In the genomic region with DNA sequence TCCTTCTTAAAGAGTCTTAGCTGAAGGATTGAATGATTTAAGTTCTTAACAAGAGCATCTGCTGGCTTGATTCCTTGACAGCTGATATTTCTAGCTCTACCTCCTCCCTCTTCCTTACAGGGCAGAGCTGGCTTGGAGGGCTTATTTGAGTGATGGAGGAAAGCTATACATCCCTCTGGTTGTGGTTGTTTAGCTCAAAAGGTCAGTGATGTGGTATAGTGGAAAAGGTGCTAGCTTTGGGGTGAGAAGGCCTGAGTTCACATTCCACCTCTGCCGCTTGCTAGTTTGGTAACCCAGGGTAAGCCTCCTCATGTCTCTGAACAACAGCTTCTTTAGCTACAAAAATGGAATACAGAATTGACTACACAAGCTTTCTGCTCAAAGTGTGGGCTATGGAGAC, we compare ENCODE assay signal across 26 cellular contexts. TPM values are rescaled to one million over a fixed set of nuclear protein-coding genes. Genes with fewer than 3 reads are reported as not detected.
A peak's percentile ranks its signal among the peaks of the same experiment; 100 is the strongest.
DNase-seq lines count a peak whose midpoint lies in the region; ATAC-seq, FAIRE-seq and TF ChIP-seq lines count a peak whose summit lies in the region.
"Had no signal": no experiment of that assay in that cellular context is flagged by ENCODE, and none has a peak within 500 bp of the region (broad histone marks: within the 10 kb centered on the region; RNA-seq: fewer than 3 reads in every experiment).

No MANE protein-coding gene starts in this region.

- ATAC-seq in HepG2: no peak
- no peak for ATAC-seq in right lobe of liver
- no peak for ATAC-seq in stimulated activated memory B cell treated with anti-CD40 and anti-IgM and Interleukin-4, amounts not matched to agents 10 μg/mL and 1 μg/mL and 100 μg/mL, for 72 hours
- ATAC-seq: gastroesophageal sphincter, pancreas, upper lobe of right lung had no signal

- H3K36me3 Mint-ChIP-seq in chondrocyte (ENCODE audit: low read depth): peaks cover 5% of the 10 kb centered on the region
- peaks cover 20% of the 10 kb centered on the region for H3K36me3 Mint-ChIP-seq in stimulated activated memory B cell treated with anti-CD40 and anti-IgM and Interleukin-4, amounts not matched to agents 10 μg/mL and 1 μg/mL and 100 μg/mL, for 72 hours

- TF ChIP-seq CTCF in HepG2 (CRISPR knock-in tag; IDR thresholded peaks at IDR 0.05) (no peak), right lobe of liver (IDR thresholded peaks at IDR 0.05) (no peak), OCI-LY3 (IDR thresholded peaks at IDR 0.05; ENCODE audit: low read depth, low read length) (no peak), chondrocyte (IDR thresholded peaks at IDR 0.05) (no peak)

- in situ Hi-C loops in HepG2 (cut with HindIII; ENCODE audit: extremely low pct_ligation_motif_present, low pct_unique_long_range_greater_than_20kb): no loop called here

- no peak overlapping the region for H3K9ac ChIP-seq in HepG2 (ENCODE audit: insufficient read depth, low read depth, low read length)
- no peak overlapping the region for H3K9ac ChIP-seq in OCI-LY3 (ENCODE audit: low read length)

- no peak for TF ChIP-seq EP300 in HepG2 (IDR thresholded peaks at IDR 0.05; ENCODE audit: low read depth in 2 of 2, low read length in 2 of 2)
- no peak for TF ChIP-seq EP300 in HepG2 (CRISPR knock-in tag; IDR thresholded peaks at IDR 0.05; ENCODE audit: borderline replicate concordance)

- POLR2A ChIA-PET in HepG2 (lab: Yijun Ruan, JAX): interaction anchor here (1.0 kb wide), 1 partner anchor 9 kb away, joined by 3 read pairs; no protein-coding TSS in a partner anchor

- H3K79me2 ChIP-seq in HepG2 (ENCODE audit: insufficient read depth, low read length): peaks cover 77% of the 10 kb centered on the region
- peaks cover 94% of the 10 kb centered on the region for H3K79me2 ChIP-seq in OCI-LY3 (ENCODE audit: low read length)

- H3K27ac Mint-ChIP-seq in chondrocyte (ENCODE audit: unreplicated experiment): peak overlapping the region; percentile 71
- peak overlapping the region; percentile 42 for H3K27ac Mint-ChIP-seq in stimulated activated memory B cell treated with anti-CD40 and anti-IgM and Interleukin-4, amounts not matched to agents 10 μg/mL and 1 μg/mL and 100 μg/mL, for 72 hours
- H3K27ac Mint-ChIP-seq: activated naive CD8-positive, alpha-beta T cell treated with anti-CD3 and anti-CD28 coated beads, Interleukin-2, amount 10 ng/mL, durations not matched to agents 7 days and 5 days had no signal

- no peaks in the 10 kb centered on the region for H3K27me3 Mint-ChIP-seq in chondrocyte (ENCODE audit: low read depth)
- no peaks in the 10 kb centered on the region for H3K27me3 Mint-ChIP-seq in stimulated activated memory B cell treated with anti-CD40 and anti-IgM and Interleukin-4, amounts not matched to agents 10 μg/mL and 1 μg/mL and 100 μg/mL, for 72 hours
- H3K27me3 Mint-ChIP-seq: activated naive CD8-positive, alpha-beta T cell treated with anti-CD3 and anti-CD28 coated beads, Interleukin-2, amount 10 ng/mL, durations not matched to agents 7 days and 5 days had no signal

- H3K36me3 ChIP-seq in HepG2 (replicated peaks in 1 of 2; ENCODE audit: control insufficient read depth in 1 of 2, insufficient read depth in 2 of 2, low read length in 2 of 2) (peaks cover 13 to 23% of the 10 kb centered on the region in 2 experiments; a peak in 3 of 5 replicates), right lobe of liver (no peaks in the 10 kb centered on the region), OCI-LY3 (replicated peaks; ENCODE audit: low read depth, low read length) (peaks cover 41% of the 10 kb centered on the region), MG63 (peaks cover 8% of the 10 kb centered on the region)
- H3K36me3 ChIP-seq: BE2C, pancreas, right atrium auricular region had no signal

- 96% methylated on average over 1 of the region's 1 CpG for WGBS in HepG2 (ENCODE audit: low lambda C conversion rate)
- 100% methylated on average over 1 of the region's 1 CpG for WGBS in right lobe of liver (ENCODE audit: insufficient coverage, low coverage, low lambda C conversion rate, missing lambda C conversion rate)

- H3K9me3 ChIP-seq in HepG2 (ENCODE audit: low read length) (no peaks in the 10 kb centered on the region), right lobe of liver (no peaks in the 10 kb centered on the region), OCI-LY3 (ENCODE audit: insufficient read depth, low read length) (no peaks in the 10 kb centered on the region), MG63 (no peaks in the 10 kb centered on the region)
- H3K9me3 ChIP-seq: BE2C, gastroesophageal sphincter, HAP-1, pancreas, right atrium auricular region, upper lobe of right lung had no signal

- intact Hi-C loops in HepG2 (cut with micrococcal nuclease; ENCODE audit: unreplicated experiment) (no loop called here), right lobe of liver (cut with DNase I) (no loop called here)

- no peak for FAIRE-seq in HepG2 (lab: Jason Lieb, UNC)
- FAIRE-seq: endometrium, pancreas had no signal

- H3K27me3 ChIP-seq in HepG2 (ENCODE audit: control insufficient read depth in 1 of 2, insufficient read depth in 2 of 2, low read length in 2 of 2): no peaks in the 10 kb centered on the region
- no peaks in the 10 kb centered on the region for H3K27me3 ChIP-seq in right lobe of liver
- no peaks in the 10 kb centered on the region for H3K27me3 ChIP-seq in OCI-LY3 (ENCODE audit: low read depth, low read length)
- H3K27me3 ChIP-seq in MG63: no peaks in the 10 kb centered on the region
- H3K27me3 ChIP-seq: BE2C, gastroesophageal sphincter, hepatocyte, pancreas, right atrium auricular region, upper lobe of right lung had no signal

- H3K9me3 Mint-ChIP-seq in chondrocyte (ENCODE audit: low read depth): no peaks in the 10 kb centered on the region
- no peaks in the 10 kb centered on the region for H3K9me3 Mint-ChIP-seq in stimulated activated memory B cell treated with anti-CD40 and anti-IgM and Interleukin-4, amounts not matched to agents 10 μg/mL and 1 μg/mL and 100 μg/mL, for 72 hours
- H3K9me3 Mint-ChIP-seq: activated naive CD8-positive, alpha-beta T cell treated with anti-CD3 and anti-CD28 coated beads, Interleukin-2, amount 10 ng/mL, durations not matched to agents 7 days and 5 days had no signal

- no peak overlapping the region for H3K4me3 Mint-ChIP-seq in chondrocyte (ENCODE audit: unreplicated experiment)
- H3K4me3 Mint-ChIP-seq in stimulated activated memory B cell treated with anti-CD40 and anti-IgM and Interleukin-4, amounts not matched to agents 10 μg/mL and 1 μg/mL and 100 μg/mL, for 72 hours: no peak overlapping the region
- H3K4me3 Mint-ChIP-seq: activated naive CD8-positive, alpha-beta T cell treated with anti-CD3 and anti-CD28 coated beads, Interleukin-2, amount 10 ng/mL, durations not matched to agents 7 days and 5 days had no signal

- H3K4me1 ChIP-seq in HepG2 (ENCODE audit: insufficient read depth, low read length) (peaks cover 23% of the 10 kb centered on the region), right lobe of liver (peaks cover 0 to 18% (median 4%) of the 10 kb centered on the region in 4 donors), OCI-LY3 (ENCODE audit: low read length) (peaks cover 22% of the 10 kb centered on the region)
- H3K4me1 ChIP-seq: BE2C, HAP-1 had no signal

- H2AFZ ChIP-seq in HepG2 (ENCODE audit: low read length) (no peak overlapping the region), OCI-LY3 (ENCODE audit: low read depth, low read length) (no peak overlapping the region)
- H2AFZ ChIP-seq: hepatocyte had no signal

- H3K27ac ChIP-seq in HepG2 (ENCODE audit: extremely low read length, insufficient read depth, low read length): no peak overlapping the region
- no peak overlapping the region for H3K27ac ChIP-seq in right lobe of liver
- H3K27ac ChIP-seq in OCI-LY3 (ENCODE audit: low read length): no peak overlapping the region
- H3K27ac ChIP-seq: gastroesophageal sphincter, hepatocyte, pancreas, right atrium auricular region, upper lobe of right lung had no signal

- TF ChIP-seq RAD21 in HepG2 (CRISPR knock-in tag; IDR thresholded peaks at IDR 0.05): no peak

- H4K20me1 ChIP-seq in HepG2 (ENCODE audit: insufficient read depth, low read length) (peaks cover 18% of the 10 kb centered on the region), OCI-LY3 (ENCODE audit: insufficient read depth, low read length) (peaks cover 75% of the 10 kb centered on the region)

- CTCF ChIA-PET in HepG2 (lab: Yijun Ruan, JAX; ENCODE audit: low intra/inter-chr PET ratio, low total read pairs): no interaction called here

- DNase-seq in HepG2 (ENCODE audit: low spot score): no peak
- no peak for DNase-seq in right lobe of liver
- DNase-seq in chondrocyte (ENCODE audit: low spot score): no peak
- no peak for DNase-seq in MG63
- DNase-seq in iPS-NIHi7 (ENCODE audit: extremely low spot score): no peak
- DNase-seq in MV-4-11 (lab: John Stamatoyannopoulos, UW): no peak
- DNase-seq: activated naive CD8-positive, alpha-beta T cell treated with anti-CD3 and anti-CD28 coated beads, Interleukin-2, amount 10 ng/mL, durations not matched to agents 7 days and 5 days; BE2C; central memory CD4-positive, alpha-beta T cell; dermis blood vessel endothelial cell; NCI-H1436 treated with DMSO at 0.1 percent for 48 hours; NCI-H2107; NCI-H446; pancreas; Right ventricle myocardium superior; stimulated activated CD4-positive, alpha-beta T cell treated with anti-CD3 and anti-CD28 coated beads, Interleukin-2, amount 100 ng/mL, for 24 hours; substantia nigra; T-helper 9 cell; upper lobe of right lung had no signal

- TF ChIP-seq POLR2A in HepG2 (IDR thresholded peaks at IDR 0.05; ENCODE audit: insufficient read depth in 1 of 2, low read depth in 2 of 2, low read length in 2 of 2): no peak
- TF ChIP-seq POLR2A in right lobe of liver (IDR thresholded peaks at IDR 0.05): no peak

- H3K4me3 ChIP-seq in HepG2 (replicated peaks in 1 of 3; ENCODE audit: insufficient read depth in 1 of 3, low read depth in 2 of 3, low read length in 3 of 3) (no peak overlapping the region), right lobe of liver (no peak overlapping the region), OCI-LY3 (ENCODE audit: low read length) (no peak overlapping the region), MG63 (no peak overlapping the region)
- H3K4me3 ChIP-seq: gastroesophageal sphincter, HAP-1, hepatocyte, pancreas, right atrium auricular region, upper lobe of right lung had no signal

- H3K4me2 ChIP-seq in HepG2 (ENCODE audit: low read depth, low read length) (no peak overlapping the region), OCI-LY3 (ENCODE audit: low read length) (peak overlapping the region; percentile 2; the same call in 1 of the 2 replicates)
- H3K4me2 ChIP-seq: hepatocyte had no signal

- BruUV-seq in HepG2 (replicated peaks; lab: Mats Ljungman, UMichigan): no TSS peak

- H3K4me1 Mint-ChIP-seq in chondrocyte (ENCODE audit: low read depth): peaks cover 33% of the 10 kb centered on the region
- H3K4me1 Mint-ChIP-seq in stimulated activated memory B cell treated with anti-CD40 and anti-IgM and Interleukin-4, amounts not matched to agents 10 μg/mL and 1 μg/mL and 100 μg/mL, for 72 hours: peaks cover 73% of the 10 kb centered on the region

RNA-seq across cellular contexts. Expression of gene CHMP4B, which starts 8.3 kb away (rescaled TPM):
- total RNA-seq in HepG2 (2016; rRNA removed; fragmentation: Illumina TruSeq; extraction: Trizol) (40.1 and 55.7 TPM in 2 replicates), right lobe of liver (10 to 100 TPM; 21.0 to 40.8 (median 28.3) TPM), chondrocyte (78.8 to 124 TPM (median 122 TPM) in 3 replicates)
- total RNA-seq in HepG2 (2016; cell fraction: cytosol; rRNA removed; fragmentation: Illumina TruSeq; extraction: Trizol; ENCODE audit: low read depth): 21.5 and 22.5 TPM in 2 replicates
- 38.1 and 49.5 TPM in 2 replicates for total RNA-seq in HepG2 (2016; cell fraction: insoluble cytoplasmic fraction; rRNA removed; fragmentation: Illumina TruSeq; extraction: Trizol)
- total RNA-seq in HepG2 (2016; cell fraction: membrane; rRNA removed; fragmentation: Illumina TruSeq; extraction: Trizol): 48.4 and 51.3 TPM in 2 replicates
- total RNA-seq in HepG2 (2016; cell fraction: nucleus; rRNA removed; fragmentation: Illumina TruSeq; extraction: Trizol): 20.3 and 20.7 TPM in 2 replicates
- 45.6 and 53.3 TPM in 2 replicates for polyA plus RNA-seq in HepG2 (2011; rRNA removed)
- polyA plus RNA-seq in HepG2 (2011; cell fraction: cytosol; rRNA removed): 41.0 and 57.4 TPM in 2 replicates
- polyA plus RNA-seq in HepG2 (2011; cell fraction: nucleus; rRNA removed): 16.8 and 22.7 TPM in 2 replicates
- polyA plus RNA-seq in HepG2 (2012): 89.7 and 106 TPM in 2 replicates
- 70.9 and 93.4 TPM in 2 replicates for polyA plus RNA-seq in HepG2 (2016; cell fraction: cytosol; fragmentation: Illumina TruSeq; extraction: Trizol; ENCODE audit: low read depth)
- polyA plus RNA-seq in HepG2 (2016; cell fraction: insoluble cytoplasmic fraction; fragmentation: Illumina TruSeq; extraction: Trizol; ENCODE audit: low read depth): 148 and 160 TPM in 2 replicates
- polyA plus RNA-seq in HepG2 (2016; cell fraction: membrane; fragmentation: Illumina TruSeq; extraction: Trizol; ENCODE audit: low read depth): 107 and 129 TPM in 2 replicates
- 88.7 and 93.2 TPM in 2 replicates for polyA plus RNA-seq in HepG2 (2016; cell fraction: nucleus; fragmentation: Illumina TruSeq; extraction: Trizol; ENCODE audit: insufficient read depth, low read depth)
- 12.1 and 18.5 TPM in 2 replicates for polyA minus RNA-seq in HepG2 (2011; rRNA and poly(A)+ RNA removed; ENCODE audit: low replicate concordance)
- polyA minus RNA-seq in HepG2 (2011; cell fraction: cytosol; rRNA and poly(A)+ RNA removed): 23.5 and 28.2 TPM in 2 replicates
- polyA minus RNA-seq in HepG2 (2011; cell fraction: nucleus; rRNA and poly(A)+ RNA removed): 9.5 and 11.8 TPM in 2 replicates
- 73.9 and 82.3 TPM in 2 replicates for total RNA-seq in MG63 (2014; rRNA removed; shearing (Covaris generic); ENCODE audit: low replicate concordance)
